Comparison of ENCODE assay signal across 1 cellular context in genomic region chr1:35031103-35031452, GRCh38.
TF ChIP-seq lines count a peak whose summit lies in the region.

No MANE protein-coding gene starts in this region.

TF ChIP-seq in K562, 482 proteins besides CTCF, POLR2A, EP300 and RAD21:
- 0 out of 2 replicates have a peak, but pooled peaks have one; percentile 32 for TF ChIP-seq JUND (IDR thresholded peaks at IDR 0.05; ENCODE audit: borderline replicate concordance, low read depth, low read length)
- TF ChIP-seq JUND (tag; IDR thresholded peaks at IDR 0.05; ENCODE audit: borderline replicate concordance, low read depth, low read length) = no peak
- peak; percentile 64 for TF ChIP-seq ATF3 (IDR thresholded peaks at IDR 0.05)
- TF ChIP-seq ATF3 (CRISPR knock-in tag; conservative IDR thresholded peaks at IDR 0.05) = 0 out of 2 replicates have a peak, but pooled peaks have one; percentile 35
- TF ChIP-seq SMARCA5 (IDR thresholded peaks at IDR 0.05) = no peak
- TF ChIP-seq ARID2 (IDR thresholded peaks at IDR 0.05) = peak; percentile 40; the same call in 1 of the 2 replicates
- TF ChIP-seq ARID1B (IDR thresholded peaks at IDR 0.05) = peak; percentile 23; the same call in 1 of the 2 replicates
- TF ChIP-seq NR2C2 (CRISPR knock-in tag; IDR thresholded peaks at IDR 0.05) = no peak
- 0 out of 2 replicates have a peak, but pooled peaks have one; percentile 22 for TF ChIP-seq NR2C2 (tag; IDR thresholded peaks at IDR 0.05)
- peak in 1 of 3 experiments; percentile 20 for TF ChIP-seq YY1 (IDR thresholded peaks at IDR 0.05; ENCODE audit: borderline replicate concordance in 1 of 3, control insufficient read depth in 1 of 3, extremely low read depth in 1 of 3, insufficient read depth in 3 of 3, insufficient read length in 1 of 3, insufficient replicate concordance in 2 of 3, low read depth in 1 of 3, low read length in 2 of 3)
- no peak for TF ChIP-seq RFX7 (CRISPR knock-in tag; IDR thresholded peaks at IDR 0.05)
- peak; percentile 66 for TF ChIP-seq ZFX (CRISPR knock-in tag; IDR thresholded peaks at IDR 0.05)
- no peak for TF ChIP-seq C11orf30 (IDR thresholded peaks at IDR 0.05; ENCODE audit: low read depth)
- 0 out of 2 replicates have a peak, but pooled peaks have one; percentile 13 for TF ChIP-seq BHLHE40 (IDR thresholded peaks at IDR 0.05; ENCODE audit: low read length)
- TF ChIP-seq ZBTB7A (IDR thresholded peaks at IDR 0.05; ENCODE audit: borderline replicate concordance, control insufficient read depth, low read depth, low read length) = peak; percentile 90
- TF ChIP-seq RBM39 (optimal IDR thresholded peaks at IDR 0.05; ENCODE audit: low read depth, low read length) = no peak
- peak; percentile 1 for TF ChIP-seq ZFP36 (IDR thresholded peaks at IDR 0.05; ENCODE audit: low read depth, low read length, partially characterized antibody)
- TF ChIP-seq AFF1 (IDR thresholded peaks at IDR 0.05; ENCODE audit: low read depth in 1 of 2, partially characterized antibody in 2 of 2) = peak in 1 of 2 experiments; percentile 16
- no peak for TF ChIP-seq SETDB1 (IDR thresholded peaks at IDR 0.05; ENCODE audit: low read length)
- no peak for TF ChIP-seq PRDM10 (IDR thresholded peaks at IDR 0.05; ENCODE audit: partially characterized antibody)
- TF ChIP-seq FOSL1 (tag; conservative IDR thresholded peaks at IDR 0.05) = peak; percentile 73
- peak; percentile 4 for TF ChIP-seq SMAD1 (IDR thresholded peaks at IDR 0.05; ENCODE audit: low read depth, low read length, partially characterized antibody)
